Comparison of ENCODE assay signal across 17 cellular contexts in genomic region chr14:91308337-91308736, GRCh38.
DNase-seq lines count a peak whose midpoint lies in the region; ATAC-seq lines count a peak whose summit lies in the region.
"Had no signal": no experiment of that assay in that cellular context is flagged by ENCODE, and none has a peak within 500 bp of the region (broad histone marks: within the 10 kb centered on the region; RNA-seq: fewer than 3 reads in every experiment).

No MANE protein-coding gene starts in this region.

- DNase-seq in T-helper 2 cell treated with Interferon-gamma antibody and Interleukin-4, amounts not matched to agents 5 μg/mL and 100 μg/mL, for 36 hours (ENCODE audit: low spot score): no peak
- no peak for DNase-seq in T-helper 2 cell
- DNase-seq in activated naive CD4-positive, alpha-beta T cell treated with anti-CD3 and anti-CD28 coated beads, Interleukin-2, amount 50 U/mL, for 72 hours (ENCODE audit: low spot score in 2 of 2): no peak
- no peak for DNase-seq in activated naive CD4-positive, alpha-beta T cell treated with anti-CD3 and anti-CD28 coated beads, Interleukin-2, amount 50 U/mL, for 16 hours
- no peak for DNase-seq in central memory CD8-positive, alpha-beta T cell (ENCODE audit: low spot score in 2 of 2)
- DNase-seq in stimulated activated effector memory CD8-positive, alpha-beta T cell treated with anti-CD3 and anti-CD28 coated beads, Interleukin-12 subunit alpha, Interleukin-12 subunit beta, amount 100 ng/mL, for 72 hours (ENCODE audit: low spot score in 2 of 2): no peak
- DNase-seq in NCI-H510A (lab: John Stamatoyannopoulos, UW): no peak
- DNase-seq: Caco-2, DMS53, MM.1S, NCI-H1105, NCI-H1694 treated with DMSO at 0.1 percent for 48 hours, NCI-H446 treated with DMSO at 0.1 percent for 48 hours, NCI-H774 had no signal

- peaks cover 85% of the 10 kb centered on the region for H3K36me3 Mint-ChIP-seq in T-helper 2 cell treated with Interferon-gamma antibody and Interleukin-4, amounts not matched to agents 5 μg/mL and 100 μg/mL, for 36 hours (ENCODE audit: low read depth)
- peaks cover 38 to 52% of the 10 kb centered on the region in 2 donors for H3K36me3 Mint-ChIP-seq in activated naive CD4-positive, alpha-beta T cell treated with anti-CD3 and anti-CD28 coated beads, Interleukin-2, amount 50 U/mL, for 72 hours
- peaks cover 90% of the 10 kb centered on the region for H3K36me3 Mint-ChIP-seq in central memory CD8-positive, alpha-beta T cell (ENCODE audit: insufficient read depth)
- peaks cover 100% of the 10 kb centered on the region for H3K36me3 Mint-ChIP-seq in stimulated activated effector memory CD8-positive, alpha-beta T cell treated with anti-CD3 and anti-CD28 coated beads, Interleukin-12 subunit alpha, Interleukin-12 subunit beta, amount 100 ng/mL, for 72 hours

- H3K9me3 Mint-ChIP-seq in T-helper 2 cell treated with Interferon-gamma antibody and Interleukin-4, amounts not matched to agents 5 μg/mL and 100 μg/mL, for 36 hours: no peaks in the 10 kb centered on the region
- no peaks in the 10 kb centered on the region for H3K9me3 Mint-ChIP-seq in activated naive CD4-positive, alpha-beta T cell treated with anti-CD3 and anti-CD28 coated beads, Interleukin-2, amount 50 U/mL, for 72 hours
- no peaks in the 10 kb centered on the region for H3K9me3 Mint-ChIP-seq in central memory CD8-positive, alpha-beta T cell
- no peaks in the 10 kb centered on the region for H3K9me3 Mint-ChIP-seq in stimulated activated effector memory CD8-positive, alpha-beta T cell treated with anti-CD3 and anti-CD28 coated beads, Interleukin-12 subunit alpha, Interleukin-12 subunit beta, amount 100 ng/mL, for 72 hours

- no peak for ATAC-seq in activated naive CD4-positive, alpha-beta T cell treated with anti-CD3 and anti-CD28 coated beads, Interleukin-2, amount 50 U/mL, for 72 hours
- ATAC-seq in central memory CD8-positive, alpha-beta T cell (replicated peaks; ENCODE audit: extremely low read depth, poor library complexity, severe bottlenecking): no peak
- ATAC-seq in stimulated activated effector memory CD8-positive, alpha-beta T cell treated with anti-CD3 and anti-CD28 coated beads, Interleukin-12 subunit alpha, Interleukin-12 subunit beta, amount 100 ng/mL, for 72 hours: no peak
- ATAC-seq in HG03354 (IDR thresholded peaks at IDR 0.05; ENCODE audit: poor library complexity, severe bottlenecking, unreplicated experiment): no peak
- ATAC-seq: GM12878, Panc1 had no signal

- peak overlapping the region; percentile 41 for H3K27ac Mint-ChIP-seq in T-helper 2 cell treated with Interferon-gamma antibody and Interleukin-4, amounts not matched to agents 5 μg/mL and 100 μg/mL, for 36 hours
- H3K27ac Mint-ChIP-seq in activated naive CD4-positive, alpha-beta T cell treated with anti-CD3 and anti-CD28 coated beads, Interleukin-2, amount 50 U/mL, for 72 hours: peak overlapping the region; percentile 56 to 92
- H3K27ac Mint-ChIP-seq in central memory CD8-positive, alpha-beta T cell (ENCODE audit: low read depth): peak overlapping the region; percentile 68
- peak overlapping the region; percentile 85 for H3K27ac Mint-ChIP-seq in stimulated activated effector memory CD8-positive, alpha-beta T cell treated with anti-CD3 and anti-CD28 coated beads, Interleukin-12 subunit alpha, Interleukin-12 subunit beta, amount 100 ng/mL, for 72 hours

- H3K4me3 Mint-ChIP-seq in T-helper 2 cell treated with Interferon-gamma antibody and Interleukin-4, amounts not matched to agents 5 μg/mL and 100 μg/mL, for 36 hours: no peak overlapping the region
- no peak overlapping the region for H3K4me3 Mint-ChIP-seq in central memory CD8-positive, alpha-beta T cell
- no peak overlapping the region for H3K4me3 Mint-ChIP-seq in stimulated activated effector memory CD8-positive, alpha-beta T cell treated with anti-CD3 and anti-CD28 coated beads, Interleukin-12 subunit alpha, Interleukin-12 subunit beta, amount 100 ng/mL, for 72 hours

- H3K27me3 Mint-ChIP-seq in T-helper 2 cell treated with Interferon-gamma antibody and Interleukin-4, amounts not matched to agents 5 μg/mL and 100 μg/mL, for 36 hours (ENCODE audit: low read depth): no peaks in the 10 kb centered on the region
- H3K27me3 Mint-ChIP-seq in central memory CD8-positive, alpha-beta T cell: no peaks in the 10 kb centered on the region

- H3K4me1 Mint-ChIP-seq in T-helper 2 cell treated with Interferon-gamma antibody and Interleukin-4, amounts not matched to agents 5 μg/mL and 100 μg/mL, for 36 hours (ENCODE audit: low read depth): peaks cover 33% of the 10 kb centered on the region
- H3K4me1 Mint-ChIP-seq in central memory CD8-positive, alpha-beta T cell: peaks cover 38% of the 10 kb centered on the region
- H3K4me1 Mint-ChIP-seq in stimulated activated effector memory CD8-positive, alpha-beta T cell treated with anti-CD3 and anti-CD28 coated beads, Interleukin-12 subunit alpha, Interleukin-12 subunit beta, amount 100 ng/mL, for 72 hours: peaks cover 65% of the 10 kb centered on the region
